Comparison of ENCODE assay signal across 11 cellular contexts in genomic region chr13:106348032-106348431, GRCh38.
DNase-seq lines count a peak whose midpoint lies in the region; ATAC-seq, FAIRE-seq and TF ChIP-seq lines count a peak whose summit lies in the region.
"Had no signal": no experiment of that assay in that cellular context is flagged by ENCODE, and none has a peak within 500 bp of the region (broad histone marks: within the 10 kb centered on the region; RNA-seq: fewer than 3 reads in every experiment).

No MANE protein-coding gene starts in this region.

- H3K79me1 ChIP-seq in IMR-90 (ENCODE audit: low read depth in 1 of 2, low read length in 2 of 2), result no peaks in the 10 kb centered on the region

- H3K14ac ChIP-seq in IMR-90 (replicated peaks; ENCODE audit: low read depth, low read length), result no peak overlapping the region

- no peaks in the 10 kb centered on the region for H3K4me1 Mint-ChIP-seq in activated T-helper 17 cell treated with anti-CD3 and anti-CD28 coated beads, Interleukin-2, amount 50 U/mL, for 72 hours
- H3K4me1 Mint-ChIP-seq: CD14-positive monocyte had no signal

- H2AK9ac ChIP-seq in IMR-90 (replicated peaks; ENCODE audit: low read depth, low read length, poor library complexity), result no peak overlapping the region

- no peak overlapping the region for H2AFZ ChIP-seq in IMR-90 (replicated peaks; ENCODE audit: low read length, poor library complexity)

- no peak overlapping the region for H4K91ac ChIP-seq in IMR-90 (ENCODE audit: insufficient read depth, low read depth, low read length)

- no peak for FAIRE-seq in bronchial epithelial cell (lab: Jason Lieb, UNC)

- POLR2A ChIA-PET in IMR-90 (lab: Charles Lee; ENCODE audit: unreplicated experiment), result no interaction called here

- no peak overlapping the region for H3K23ac ChIP-seq in IMR-90 (ENCODE audit: low read depth, low read length)

- H3K27me3 ChIP-seq in IMR-90 (ENCODE audit: control insufficient read depth, insufficient read depth, low read length) (peaks cover 10% of the 10 kb centered on the region), bronchial epithelial cell (ENCODE audit: control insufficient read depth, insufficient read depth, low read length) (no peaks in the 10 kb centered on the region)

- H3K4me3 Mint-ChIP-seq in activated T-helper 17 cell treated with anti-CD3 and anti-CD28 coated beads, Interleukin-2, amount 50 U/mL, for 72 hours, result no peak overlapping the region
- H3K4me3 Mint-ChIP-seq: naive thymus-derived CD8-positive, alpha-beta T cell had no signal

- TF ChIP-seq POLR2A in IMR-90 (IDR thresholded peaks at IDR 0.05; ENCODE audit: low read depth, low read length), result no peak

- H3K36me3 ChIP-seq in IMR-90 (ENCODE audit: control insufficient read depth, insufficient read depth, low read length) (no peaks in the 10 kb centered on the region), bronchial epithelial cell (ENCODE audit: control insufficient read depth, insufficient read depth, low read length) (no peaks in the 10 kb centered on the region)

- H3K9ac ChIP-seq in IMR-90 (ENCODE audit: low read depth, low read length), result no peak overlapping the region

- H3K9me3 ChIP-seq in IMR-90 (ENCODE audit: control insufficient read depth, insufficient read depth, low read length), result no peaks in the 10 kb centered on the region

- dilution Hi-C loops in IMR-90 (cut with HindIII; ENCODE audit: low sequenced_read_pairs, unreplicated experiment), result no loop called here

- TF ChIP-seq RAD21 in IMR-90 (IDR thresholded peaks at IDR 0.05; ENCODE audit: low read length), result no peak

- H3K27ac ChIP-seq in IMR-90 (ENCODE audit: insufficient read depth, low read length), result no peak overlapping the region

- H4K8ac ChIP-seq in IMR-90 (ENCODE audit: low read depth in 2 of 2, low read length in 2 of 2), result no peak overlapping the region

- H2BK5ac ChIP-seq in IMR-90 (ENCODE audit: low read depth, low read length, poor library complexity, severe bottlenecking), result no peak overlapping the region

- no CpG with 5 or more reads among the region's 3 CpGs for WGBS in IMR-90 (ENCODE audit: extremely low coverage in 2 of 2, insufficient read length in 1 of 2), 2 experiments

- intact Hi-C loops in IMR-90 (cut with micrococcal nuclease), result no loop called here

- no peak overlapping the region for H2BK120ac ChIP-seq in IMR-90 (ENCODE audit: low read depth, low read length)

- ATAC-seq in IMR-90 (ENCODE audit: low read depth), result peak; percentile 48
- ATAC-seq in activated T-helper 17 cell treated with anti-CD3 and anti-CD28 coated beads, Interleukin-2, amount 50 U/mL, for 72 hours (replicated peaks), result no peak
- no peak for ATAC-seq in GM21515 (IDR thresholded peaks at IDR 0.05; ENCODE audit: unreplicated experiment)
- no peak for ATAC-seq in HG03521 (IDR thresholded peaks at IDR 0.05; ENCODE audit: unreplicated experiment)
- ATAC-seq: naive thymus-derived CD8-positive, alpha-beta T cell had no signal

- no peaks in the 10 kb centered on the region for H3K9me1 ChIP-seq in IMR-90 (ENCODE audit: insufficient read depth, low read length)

- no peak overlapping the region for H2BK15ac ChIP-seq in IMR-90 (ENCODE audit: low read depth, low read length)

- H2AK5ac ChIP-seq in IMR-90 (ENCODE audit: low read depth, low read length), result no peak overlapping the region

- H3K27me3 Mint-ChIP-seq in activated T-helper 17 cell treated with anti-CD3 and anti-CD28 coated beads, Interleukin-2, amount 50 U/mL, for 72 hours, result peaks cover 34% of the 10 kb centered on the region

- H3K36me3 Mint-ChIP-seq in activated T-helper 17 cell treated with anti-CD3 and anti-CD28 coated beads, Interleukin-2, amount 50 U/mL, for 72 hours (ENCODE audit: low read depth), result no peaks in the 10 kb centered on the region
- H3K36me3 Mint-ChIP-seq: CD14-positive monocyte; naive thymus-derived CD8-positive, alpha-beta T cell had no signal

- H3K9me3 Mint-ChIP-seq in activated T-helper 17 cell treated with anti-CD3 and anti-CD28 coated beads, Interleukin-2, amount 50 U/mL, for 72 hours, result no peaks in the 10 kb centered on the region
- H3K9me3 Mint-ChIP-seq: naive thymus-derived CD8-positive, alpha-beta T cell had no signal

- H3K27ac Mint-ChIP-seq in activated T-helper 17 cell treated with anti-CD3 and anti-CD28 coated beads, Interleukin-2, amount 50 U/mL, for 72 hours, result no peak overlapping the region
- H3K27ac Mint-ChIP-seq: CD14-positive monocyte; naive thymus-derived CD8-positive, alpha-beta T cell had no signal

- no peak overlapping the region for H3K56ac ChIP-seq in IMR-90 (ENCODE audit: extremely low read depth, insufficient read depth, low read length)

- CTCF ChIA-PET in IMR-90 (lab: Yijun Ruan, JAX), result no interaction called here

- no peak overlapping the region for H3K18ac ChIP-seq in IMR-90 (ENCODE audit: low read depth, low read length)

- H3K4me1 ChIP-seq in IMR-90 (ENCODE audit: control insufficient read depth, insufficient read depth, low read length), result peaks cover 1% of the 10 kb centered on the region; the same call in 1 of the 2 replicates

- DNase-seq in Caki2 (ENCODE audit: low read depth) (peak; percentile 39), IMR-90 (peak; percentile 48), bronchial epithelial cell (ENCODE audit: low read depth) (peak; percentile 90), kidney tubule cell (ENCODE audit: low spot score) (peak; percentile 83), AG20443 (ENCODE audit: low spot score) (no peak)
- DNase-seq: activated T-cell treated with anti-CD3 and anti-CD28 coated beads, Interleukin-2, amount 50 U/mL, for 1 hour; naive thymus-derived CD8-positive, alpha-beta T cell had no signal

- in situ Hi-C loops in Caki2 (cut with HindIII; ENCODE audit: low pct_unique_long_range_greater_than_20kb, low sequenced_read_pairs), result no loop called here
- in situ Hi-C loops in IMR-90 (cut with MboI; ENCODE audit: low sequenced_read_pairs), result no loop called here

- no peak overlapping the region for H2BK20ac ChIP-seq in IMR-90 (ENCODE audit: low read depth, low read length)

- BruUV-seq in IMR-90 (replicated peaks; lab: Mats Ljungman, UMichigan), result no TSS peak

- H4K20me1 ChIP-seq in IMR-90 (ENCODE audit: insufficient read depth, low read length), result no peaks in the 10 kb centered on the region

- no peak overlapping the region for H3K4ac ChIP-seq in IMR-90 (ENCODE audit: low read depth, low read length)

- H4K5ac ChIP-seq in IMR-90 (ENCODE audit: low read depth, low read length), result no peak overlapping the region

- H3K4me3 ChIP-seq in IMR-90 (ENCODE audit: insufficient read depth, low read depth, low read length), result no peak overlapping the region
- no peak overlapping the region for H3K4me3 ChIP-seq in bronchial epithelial cell (ENCODE audit: low read depth, low read length)

- TF ChIP-seq CTCF in IMR-90 (conservative IDR thresholded peaks at IDR 0.05; ENCODE audit: low read depth, low read length) (no peak), bronchial epithelial cell (IDR thresholded peaks at IDR 0.05; ENCODE audit: insufficient read depth, low read length, severe bottlenecking) (no peak)

- no peak overlapping the region for H3K4me2 ChIP-seq in IMR-90 (ENCODE audit: low read depth, low read length)

TF ChIP-seq in IMR-90, 13 proteins besides CTCF, POLR2A, EP300 and RAD21:
- TF ChIP-seq SMC3 (IDR thresholded peaks at IDR 0.05; ENCODE audit: low read depth, low read length) (no peak), BHLHE40 (IDR thresholded peaks at IDR 0.05; ENCODE audit: low read depth, low read length) (no peak), RCOR1 (IDR thresholded peaks at IDR 0.05; ENCODE audit: insufficient replicate concordance, low read length) (no peak), NFE2L2 (IDR thresholded peaks at IDR 0.05; ENCODE audit: low read depth, low read length) (no peak), USF2 (IDR thresholded peaks at IDR 0.05; ENCODE audit: low read depth, low read length) (no peak), RFX5 (IDR thresholded peaks at IDR 0.05; ENCODE audit: low read depth, low read length) (no peak), MAFK (IDR thresholded peaks at IDR 0.05; ENCODE audit: low read depth, low read length) (no peak), CEBPB (IDR thresholded peaks at IDR 0.05; ENCODE audit: low read depth, low read length) (no peak), MXI1 (IDR thresholded peaks at IDR 0.05; ENCODE audit: borderline replicate concordance, low read depth, low read length) (no peak), ELK1 (IDR thresholded peaks at IDR 0.05; ENCODE audit: borderline replicate concordance, low read depth, low read length) (no peak), MAZ (IDR thresholded peaks at IDR 0.05; ENCODE audit: borderline replicate concordance, low read depth, low read length) (no peak), FOS (IDR thresholded peaks at IDR 0.05; ENCODE audit: low read depth, low read length) (no peak), CHD1 (IDR thresholded peaks at IDR 0.05; ENCODE audit: low read depth, low read length) (no peak)
